Comparison of ENCODE assay signal across 8 cellular contexts in the genomic region with DNA sequence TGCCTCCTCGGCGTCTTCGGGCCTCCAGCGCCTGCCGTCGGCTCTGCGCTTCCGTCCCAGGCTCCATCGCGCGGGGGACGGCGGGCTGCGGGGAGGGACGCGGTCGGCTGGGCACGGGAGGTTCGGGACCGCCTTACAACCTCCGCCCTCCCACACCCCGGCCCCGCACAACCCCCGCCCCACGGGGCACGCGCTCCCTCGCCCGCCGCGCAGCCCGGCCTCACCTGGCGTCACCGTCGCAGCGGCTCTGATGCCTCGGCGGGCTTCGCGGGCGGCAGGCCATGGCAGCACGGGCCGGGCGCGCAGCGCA. TPM values are rescaled to one million over a fixed set of nuclear protein-coding genes. Genes with fewer than 3 reads are reported as not detected.
DNase-seq lines count a peak whose midpoint lies in the region; ATAC-seq and TF ChIP-seq lines count a peak whose summit lies in the region.

No MANE protein-coding gene starts in this region.

- H3K4me2 ChIP-seq in osteoblast (ENCODE audit: insufficient read depth, low read length) = peak overlapping the region; percentile 97

- WGBS in esophagus, 2 donors = 0% methylated on average over 42 to 46 of the region's 46 CpGs

- H3K27me3 ChIP-seq in Panc1 (ENCODE audit: control insufficient read depth, insufficient read depth, low read length) (no peaks in the 10 kb centered on the region), esophagus (ENCODE audit: control insufficient read depth in 1 of 2, insufficient read depth in 2 of 2, low read length in 2 of 2) (no peaks in the 10 kb centered on the region), osteoblast (ENCODE audit: insufficient read depth, low read length) (no peaks in the 10 kb centered on the region)

- CTCF ChIA-PET in activated CD4-positive, alpha-beta T cell treated with anti-CD3 and anti-CD28 coated beads, Interleukin-2, amount 10 ng/mL, durations not matched to agents 7 days and 5 days (lab: Charles Lee) = interaction anchor here (0.5 to 1.8 kb wide), 6 partner anchors 9 to 707 kb away, joined by 3 to 8 read pairs (median 4); a partner anchor contains a TSS
- CTCF ChIA-PET in Panc1 (lab: Charles Lee) = no interaction called here

- H3K36me3 ChIP-seq in Panc1 (ENCODE audit: control insufficient read depth, insufficient read depth, low read length) (peaks cover 6% of the 10 kb centered on the region), esophagus (ENCODE audit: control insufficient read depth in 2 of 2, insufficient read depth in 2 of 2, low read length in 1 of 2) (peaks cover 2 to 11% of the 10 kb centered on the region in 2 donors), osteoblast (ENCODE audit: insufficient read depth, low read length) (peaks cover 15% of the 10 kb centered on the region)

- no peak overlapping the region for H3K27ac Mint-ChIP-seq in activated CD4-positive, alpha-beta T cell treated with anti-CD3 and anti-CD28 coated beads, Interleukin-2, amount 10 ng/mL, durations not matched to agents 7 days and 5 days

- H2AFZ ChIP-seq in osteoblast (ENCODE audit: low read length) = peak overlapping the region; percentile 41

- ATAC-seq in Panc1 = peak; percentile 19

- H3K79me2 ChIP-seq in osteoblast (ENCODE audit: insufficient read depth, low read length) = peaks cover 58% of the 10 kb centered on the region

- intact Hi-C loops in Panc1 (cut with micrococcal nuclease; ENCODE audit: unreplicated experiment) = no loop called here

- peaks cover 26% of the 10 kb centered on the region for H4K20me1 ChIP-seq in osteoblast (ENCODE audit: insufficient read depth, low read length)

- H3K4me3 ChIP-seq in Panc1 (ENCODE audit: low read depth in 2 of 2, low read length in 2 of 2) (peak overlapping the region; percentile 58 to 92), esophagus (ENCODE audit: low read depth in 1 of 2, low read length in 2 of 2) (peak overlapping the region; percentile 73 to 87), osteoblast (ENCODE audit: insufficient read depth, low read length) (peak overlapping the region; percentile 79)

- POLR2A ChIA-PET in activated CD4-positive, alpha-beta T cell treated with anti-CD3 and anti-CD28 coated beads, Interleukin-2, amount 10 ng/mL, durations not matched to agents 7 days and 5 days (lab: Charles Lee) = interaction anchor here (0.9 to 1.2 kb wide), 4 partner anchors 9 to 21 kb away, joined by 3 to 7 read pairs (median 3); a partner anchor contains a TSS
- POLR2A ChIA-PET in Panc1 (lab: Charles Lee) = no interaction called here

- H3K4me3 Mint-ChIP-seq in activated CD4-positive, alpha-beta T cell treated with anti-CD3 and anti-CD28 coated beads, Interleukin-2, amount 10 ng/mL, durations not matched to agents 7 days and 5 days = peak overlapping the region; percentile 98

- no TSS peak for BruUV-seq in Panc1 (replicated peaks; lab: Mats Ljungman, UMichigan)

- in situ Hi-C loops in Panc1 (cut with HindIII; ENCODE audit: low pct_unique_long_range_greater_than_20kb, low sequenced_read_pairs) = no loop called here

- no peak for DNase-seq in activated CD4-positive, alpha-beta T cell treated with anti-CD3 and anti-CD28 coated beads, Interleukin-2, amount 10 ng/mL, durations not matched to agents 7 days and 5 days
- no peak for DNase-seq in activated CD4-positive, alpha-beta T cell treated with anti-CD3 and anti-CD28 coated beads, Interleukin-2, amount 50 U/mL, for 1 hour
- no peak for DNase-seq in Panc1 (ENCODE audit: low read depth, low spot score)
- no peak for DNase-seq in osteoblast (ENCODE audit: insufficient read length, low spot score, missing footprints)
- DNase-seq in HuH-7.5 (ENCODE audit: low spot score) = no peak
- no peak for DNase-seq in SIG-M5 treated with dmso at 0.1 percent for 504 hours (lab: John Stamatoyannopoulos, UW; ENCODE audit: unreplicated experiment)
- no peak for DNase-seq in cerebellar cortex (ENCODE audit: low spot score)

- no peaks in the 10 kb centered on the region for H3K27me3 Mint-ChIP-seq in activated CD4-positive, alpha-beta T cell treated with anti-CD3 and anti-CD28 coated beads, Interleukin-2, amount 10 ng/mL, durations not matched to agents 7 days and 5 days

- H3K36me3 Mint-ChIP-seq in activated CD4-positive, alpha-beta T cell treated with anti-CD3 and anti-CD28 coated beads, Interleukin-2, amount 10 ng/mL, durations not matched to agents 7 days and 5 days (ENCODE audit: low read depth) = peaks cover 47% of the 10 kb centered on the region

- H3K4me1 Mint-ChIP-seq in activated CD4-positive, alpha-beta T cell treated with anti-CD3 and anti-CD28 coated beads, Interleukin-2, amount 10 ng/mL, durations not matched to agents 7 days and 5 days = peaks cover 66% of the 10 kb centered on the region

- no peaks in the 10 kb centered on the region for H3K9me3 Mint-ChIP-seq in activated CD4-positive, alpha-beta T cell treated with anti-CD3 and anti-CD28 coated beads, Interleukin-2, amount 10 ng/mL, durations not matched to agents 7 days and 5 days

- H3K9me3 ChIP-seq in Panc1 (ENCODE audit: control insufficient read depth, insufficient read depth, low read depth, low read length) = no peaks in the 10 kb centered on the region
- H3K9me3 ChIP-seq in esophagus (ENCODE audit: control insufficient read depth in 2 of 2, insufficient read depth in 1 of 2, low read depth in 1 of 2, low read length in 1 of 2) = no peaks in the 10 kb centered on the region
- no peaks in the 10 kb centered on the region for H3K9me3 ChIP-seq in osteoblast (ENCODE audit: low read depth, low read length)

- H3K27ac ChIP-seq in Panc1 (ENCODE audit: low read length) (peak overlapping the region; percentile 75; the same call in 1 of the 2 replicates), esophagus (ENCODE audit: low read depth in 2 of 2, low read length in 1 of 2) (peak overlapping the region; percentile 99 to 100), osteoblast (ENCODE audit: low read depth, low read length) (peak overlapping the region; percentile 92)

- H3K4me1 ChIP-seq in Panc1 (ENCODE audit: control insufficient read depth, insufficient read depth, low read length) (peaks cover 35% of the 10 kb centered on the region), esophagus (ENCODE audit: control insufficient read depth in 2 of 2, insufficient read depth in 2 of 2, low read length in 1 of 2) (peaks cover 3 to 11% of the 10 kb centered on the region in 2 donors), osteoblast (ENCODE audit: insufficient read depth, low read length) (peaks cover 8% of the 10 kb centered on the region)

- TF ChIP-seq CTCF in Panc1 (IDR thresholded peaks at IDR 0.05) (no peak), osteoblast (IDR thresholded peaks at IDR 0.05; ENCODE audit: extremely low read depth, low read depth, low read length) (no peak)

RNA-seq across cellular contexts. Expression of a gene that starts 0.3 kb away (rescaled TPM):
- 100 to 1,000 TPM; 116 to 137 TPM for total RNA-seq in activated CD4-positive, alpha-beta T cell treated with anti-CD3 and anti-CD28 coated beads, Interleukin-2, amount 10 ng/mL, durations not matched to agents 7 days and 5 days
- total RNA-seq in Panc1 (2021; ENCODE audit: unreplicated experiment) (73.4 TPM), osteoblast (51.9 and 55.7 TPM in 2 replicates)
- 81.0 TPM for polyA plus RNA-seq in Panc1 (2012; ENCODE audit: insufficient read length)
- 10 to 100 TPM; 24.9 to 38.5 TPM for polyA plus RNA-seq in esophagus

RNA-seq across cellular contexts. Expression of a gene that starts 9.3 kb away (rescaled TPM):
- total RNA-seq in activated CD4-positive, alpha-beta T cell treated with anti-CD3 and anti-CD28 coated beads, Interleukin-2, amount 10 ng/mL, durations not matched to agents 7 days and 5 days = 10 to 100 TPM; 20.9 to 22.3 TPM
- total RNA-seq in Panc1 (2021; ENCODE audit: unreplicated experiment) (32.6 TPM), osteoblast (37.1 and 38.0 TPM in 2 replicates)
- polyA plus RNA-seq in Panc1 (2012; ENCODE audit: insufficient read length) = 37.6 TPM
- polyA plus RNA-seq in esophagus = 10 to 100 TPM; 21.8 to 25.6 TPM

RNA-seq across cellular contexts. Expression of a gene that starts 9.5 kb away (rescaled TPM):
- 100 to 1,000 TPM; 301 to 305 TPM for total RNA-seq in activated CD4-positive, alpha-beta T cell treated with anti-CD3 and anti-CD28 coated beads, Interleukin-2, amount 10 ng/mL, durations not matched to agents 7 days and 5 days
- total RNA-seq in Panc1 (2021; ENCODE audit: unreplicated experiment) (106 TPM), osteoblast (3.2 and 4.0 TPM in 2 replicates)
- polyA plus RNA-seq in Panc1 (2012; ENCODE audit: insufficient read length) = 82.2 TPM
- polyA plus RNA-seq in esophagus = 10 to 100 TPM; 22.5 to 25.7 TPM

RNA-seq across cellular contexts. Expression of a gene that starts 27.7 kb away (rescaled TPM):
- total RNA-seq in activated CD4-positive, alpha-beta T cell treated with anti-CD3 and anti-CD28 coated beads, Interleukin-2, amount 10 ng/mL, durations not matched to agents 7 days and 5 days = 1 to 10 TPM in 1 of 2 experiments, under 1 TPM in 1; 0.99 to 1.6 TPM
- total RNA-seq in Panc1 (2021; ENCODE audit: unreplicated experiment) = 7.0 TPM
- 4.6 TPM for polyA plus RNA-seq in Panc1 (2012; ENCODE audit: insufficient read length)
- polyA plus RNA-seq in esophagus = 1 to 10 TPM; 1.2 to 1.3 TPM
- 3.8 and 4.3 TPM in 2 replicates for total RNA-seq in osteoblast

Comparison
In these comparisons a context has a peak if more than half of its experiments do, and no peak if none do; other contexts are left out.
1. RNA of a gene that starts 9.5 kb away (total RNA-seq): 301 to 305 TPM in activated CD4-positive, alpha-beta T cell treated with anti-CD3 and anti-CD28 coated beads, Interleukin-2, amount 10 ng/mL, durations not matched to agents 7 days and 5 days and 106 TPM in Panc1 (single experiment); 3.2 to 4.0 TPM in osteoblast; every median in the first group is over 10 times any median in the second.
2. Peak in every context shown above with its lines, with median percentiles within 50 percentile points of each other: H3K27ac ChIP-seq and H3K4me3 ChIP-seq.